Comparison of ENCODE assay signal across 8 cellular contexts in genomic region chr1:179599623-179600249, GRCh38. TPM values are rescaled to one million over a fixed set of nuclear protein-coding genes. Genes with fewer than 3 reads are reported as not detected.
DNase-seq lines count a peak whose midpoint lies in the region; ATAC-seq and TF ChIP-seq lines count a peak whose summit lies in the region.

No MANE protein-coding gene starts in this region.

- DNase-seq in AG10803 (ENCODE audit: low read depth) (peak; percentile 15), GM20000 (ENCODE audit: low spot score) (peak; percentile 22), PC-3 (peak; percentile 71), type B pancreatic cell (ENCODE audit: extremely low spot score, unreplicated experiment) (no peak)
- no peak for DNase-seq in NK-92 treated with Interleukin-12 subunit alpha and Interleukin-12 subunit beta, amount 100 ng/mL, for 24 hours (lab: John Stamatoyannopoulos, UW)

- BruUV-seq in PC-3 (replicated peaks; lab: Mats Ljungman, UMichigan): no TSS peak

- no peak overlapping the region for H3K4me3 Mint-ChIP-seq in type B pancreatic cell

- POLR2A ChIA-PET in PC-3 (lab: Charles Lee; ENCODE audit: unreplicated experiment): interaction anchor here (0.6 kb wide), 1 partner anchor 208 kb away, joined by 3 read pairs; no protein-coding TSS in a partner anchor

- H3K9ac ChIP-seq in PC-3 (ENCODE audit: low read length): no peak overlapping the region

- peaks cover 7% of the 10 kb centered on the region for H3K9me3 Mint-ChIP-seq in type B pancreatic cell

- H3K4me3 ChIP-seq in AG10803 (ENCODE audit: low read length) (no peak overlapping the region), PC-3 (ENCODE audit: low read length) (no peak overlapping the region)

- H3K9me3 ChIP-seq in PC-3 (ENCODE audit: low read length): no peaks in the 10 kb centered on the region

- ATAC-seq in PC-3: peak; percentile 90
- ATAC-seq in esophagus mucosa: peak; percentile 67
- ATAC-seq in HG03135 (IDR thresholded peaks at IDR 0.05; ENCODE audit: unreplicated experiment): no peak
- ATAC-seq in HG03354 (IDR thresholded peaks at IDR 0.05; ENCODE audit: poor library complexity, severe bottlenecking, unreplicated experiment): no peak

- peaks cover 15% of the 10 kb centered on the region for H3K27me3 ChIP-seq in PC-3 (ENCODE audit: low read length)

- CTCF ChIA-PET in PC-3 (lab: Charles Lee): no interaction called here

- H3K4me2 ChIP-seq in PC-3 (ENCODE audit: low read length): no peak overlapping the region

- H3K4me1 Mint-ChIP-seq in type B pancreatic cell (ENCODE audit: unreplicated experiment): no peaks in the 10 kb centered on the region

- no peaks in the 10 kb centered on the region for H3K36me3 Mint-ChIP-seq in type B pancreatic cell

- no peak overlapping the region for H3K27ac Mint-ChIP-seq in type B pancreatic cell

- no peaks in the 10 kb centered on the region for H3F3A ChIP-seq in PC-3 (ENCODE audit: low read length, unreplicated experiment)

- no peak overlapping the region for H2AFZ ChIP-seq in PC-3 (ENCODE audit: low read length)

- no peak overlapping the region for H3K27ac ChIP-seq in PC-3 (ENCODE audit: low read length)

- TF ChIP-seq CTCF in AG10803 (conservative IDR thresholded peaks at IDR 0.05; ENCODE audit: low read length) (peak; percentile 48), GM20000 (IDR thresholded peaks at IDR 0.05; ENCODE audit: extremely low read depth, missing control alignments) (no peak), PC-3 (conservative IDR thresholded peaks at IDR 0.05; ENCODE audit: low read depth, low read length) (peak; percentile 65), type B pancreatic cell (conservative IDR thresholded peaks at IDR 0.05) (peak; percentile 73)

- H3K9me2 ChIP-seq in PC-3 (replicated peaks; ENCODE audit: low read length): no peaks in the 10 kb centered on the region

- no peaks in the 10 kb centered on the region for H3K79me2 ChIP-seq in PC-3 (ENCODE audit: low read length)

- peaks cover 23% of the 10 kb centered on the region for H3K27me3 Mint-ChIP-seq in type B pancreatic cell

- no peaks in the 10 kb centered on the region for H4K20me1 ChIP-seq in PC-3 (ENCODE audit: low read length)

- intact Hi-C loops in PC-3 (cut with micrococcal nuclease): no loop called here

- H3K36me3 ChIP-seq in PC-3 (ENCODE audit: low read depth, low read length): no peaks in the 10 kb centered on the region

- no peaks in the 10 kb centered on the region for H3K4me1 ChIP-seq in PC-3 (ENCODE audit: insufficient read depth, low read length)

RNA-seq across cellular contexts. Expression of gene TDRD5, which starts 8.1 kb away (rescaled TPM):
- total RNA-seq in PC-3 (2014; rRNA removed) (not detected in 2 replicates), esophagus mucosa (not detected), type B pancreatic cell (ENCODE audit: low replicate concordance) (0.52 TPM in 1 of 2 replicates, not detected in the other)

RNA-seq across cellular contexts. Expression of gene NPHS2, which starts 24.0 kb away (rescaled TPM):
- total RNA-seq in PC-3 (2014; rRNA removed): not detected in 2 replicates
- total RNA-seq in esophagus mucosa: not detected
- 0.31 TPM in 1 of 2 replicates, not detected in the other for total RNA-seq in type B pancreatic cell (ENCODE audit: low replicate concordance)

Comparison
In these comparisons a context has a peak if more than half of its experiments do, and no peak if none do; other contexts are left out.
1. DNase-seq: peak in AG10803 (single experiment), GM20000 (single experiment) and PC-3 (single experiment); none in type B pancreatic cell (single experiment) and NK-92 treated with Interleukin-12 subunit alpha and Interleukin-12 subunit beta, amount 100 ng/mL, for 24 hours (single experiment).
2. ATAC-seq: peak in PC-3 (single experiment) and esophagus mucosa (single experiment); none in HG03135 (single experiment) and HG03354 (single experiment).